ENCODE assay signal across 1 cellular context in genomic region chr16:55467898-55468297, GRCh38.
TF ChIP-seq lines count a peak whose summit lies in the region.

No MANE protein-coding gene starts in this region.

TF ChIP-seq in GM23338, 12 proteins besides CTCF, POLR2A, EP300 and RAD21 (continued from another document):
- TF ChIP-seq, protein P1, sequence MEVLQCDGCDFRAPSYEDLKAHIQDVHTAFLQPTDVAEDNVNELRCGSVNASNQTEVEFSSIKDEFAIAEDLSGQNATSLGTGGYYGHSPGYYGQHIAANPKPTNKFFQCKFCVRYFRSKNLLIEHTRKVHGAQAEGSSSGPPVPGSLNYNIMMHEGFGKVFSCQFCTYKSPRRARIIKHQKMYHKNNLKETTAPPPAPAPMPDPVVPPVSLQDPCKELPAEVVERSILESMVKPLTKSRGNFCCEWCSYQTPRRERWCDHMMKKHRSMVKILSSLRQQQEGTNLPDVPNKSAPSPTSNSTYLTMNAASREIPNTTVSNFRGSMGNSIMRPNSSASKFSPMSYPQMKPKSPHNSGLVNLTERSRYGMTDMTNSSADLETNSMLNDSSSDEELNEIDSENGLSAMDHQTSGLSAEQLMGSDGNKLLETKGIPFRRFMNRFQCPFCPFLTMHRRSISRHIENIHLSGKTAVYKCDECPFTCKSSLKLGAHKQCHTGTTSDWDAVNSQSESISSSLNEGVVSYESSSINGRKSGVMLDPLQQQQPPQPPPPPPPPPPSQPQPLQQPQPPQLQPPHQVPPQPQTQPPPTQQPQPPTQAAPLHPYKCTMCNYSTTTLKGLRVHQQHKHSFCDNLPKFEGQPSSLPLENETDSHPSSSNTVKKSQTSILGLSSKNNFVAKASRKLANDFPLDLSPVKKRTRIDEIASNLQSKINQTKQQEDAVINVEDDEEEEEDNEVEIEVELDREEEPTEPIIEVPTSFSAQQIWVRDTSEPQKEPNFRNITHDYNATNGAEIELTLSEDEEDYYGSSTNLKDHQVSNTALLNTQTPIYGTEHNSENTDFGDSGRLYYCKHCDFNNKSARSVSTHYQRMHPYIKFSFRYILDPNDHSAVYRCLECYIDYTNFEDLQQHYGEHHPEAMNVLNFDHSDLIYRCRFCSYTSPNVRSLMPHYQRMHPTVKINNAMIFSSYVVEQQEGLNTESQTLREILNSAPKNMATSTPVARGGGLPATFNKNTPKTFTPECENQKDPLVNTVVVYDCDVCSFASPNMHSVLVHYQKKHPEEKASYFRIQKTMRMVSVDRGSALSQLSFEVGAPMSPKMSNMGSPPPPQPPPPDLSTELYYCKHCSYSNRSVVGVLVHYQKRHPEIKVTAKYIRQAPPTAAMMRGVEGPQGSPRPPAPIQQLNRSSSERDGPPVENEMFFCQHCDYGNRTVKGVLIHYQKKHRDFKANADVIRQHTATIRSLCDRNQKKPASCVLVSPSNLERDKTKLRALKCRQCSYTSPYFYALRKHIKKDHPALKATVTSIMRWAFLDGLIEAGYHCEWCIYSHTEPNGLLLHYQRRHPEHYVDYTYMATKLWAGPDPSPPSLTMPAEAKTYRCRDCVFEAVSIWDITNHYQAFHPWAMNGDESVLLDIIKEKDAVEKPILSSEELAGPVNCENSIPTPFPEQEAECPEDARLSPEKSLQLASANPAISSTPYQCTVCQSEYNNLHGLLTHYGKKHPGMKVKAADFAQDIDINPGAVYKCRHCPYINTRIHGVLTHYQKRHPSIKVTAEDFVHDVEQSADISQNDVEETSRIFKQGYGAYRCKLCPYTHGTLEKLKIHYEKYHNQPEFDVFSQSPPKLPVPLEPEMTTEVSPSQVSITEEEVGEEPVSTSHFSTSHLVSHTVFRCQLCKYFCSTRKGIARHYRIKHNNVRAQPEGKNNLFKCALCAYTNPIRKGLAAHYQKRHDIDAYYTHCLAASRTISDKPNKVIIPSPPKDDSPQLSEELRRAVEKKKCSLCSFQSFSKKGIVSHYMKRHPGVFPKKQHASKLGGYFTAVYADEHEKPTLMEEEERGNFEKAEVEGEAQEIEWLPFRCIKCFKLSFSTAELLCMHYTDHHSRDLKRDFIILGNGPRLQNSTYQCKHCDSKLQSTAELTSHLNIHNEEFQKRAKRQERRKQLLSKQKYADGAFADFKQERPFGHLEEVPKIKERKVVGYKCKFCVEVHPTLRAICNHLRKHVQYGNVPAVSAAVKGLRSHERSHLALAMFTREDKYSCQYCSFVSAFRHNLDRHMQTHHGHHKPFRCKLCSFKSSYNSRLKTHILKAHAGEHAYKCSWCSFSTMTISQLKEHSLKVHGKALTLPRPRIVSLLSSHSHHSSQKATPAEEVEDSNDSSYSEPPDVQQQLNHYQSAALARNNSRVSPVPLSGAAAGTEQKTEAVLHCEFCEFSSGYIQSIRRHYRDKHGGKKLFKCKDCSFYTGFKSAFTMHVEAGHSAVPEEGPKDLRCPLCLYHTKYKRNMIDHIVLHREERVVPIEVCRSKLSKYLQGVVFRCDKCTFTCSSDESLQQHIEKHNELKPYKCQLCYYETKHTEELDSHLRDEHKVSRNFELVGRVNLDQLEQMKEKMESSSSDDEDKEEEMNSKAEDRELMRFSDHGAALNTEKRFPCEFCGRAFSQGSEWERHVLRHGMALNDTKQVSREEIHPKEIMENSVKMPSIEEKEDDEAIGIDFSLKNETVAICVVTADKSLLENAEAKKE (CRISPR knock-in tag; IDR thresholded peaks at IDR 0.05), result no peak
- TF ChIP-seq, protein P2, sequence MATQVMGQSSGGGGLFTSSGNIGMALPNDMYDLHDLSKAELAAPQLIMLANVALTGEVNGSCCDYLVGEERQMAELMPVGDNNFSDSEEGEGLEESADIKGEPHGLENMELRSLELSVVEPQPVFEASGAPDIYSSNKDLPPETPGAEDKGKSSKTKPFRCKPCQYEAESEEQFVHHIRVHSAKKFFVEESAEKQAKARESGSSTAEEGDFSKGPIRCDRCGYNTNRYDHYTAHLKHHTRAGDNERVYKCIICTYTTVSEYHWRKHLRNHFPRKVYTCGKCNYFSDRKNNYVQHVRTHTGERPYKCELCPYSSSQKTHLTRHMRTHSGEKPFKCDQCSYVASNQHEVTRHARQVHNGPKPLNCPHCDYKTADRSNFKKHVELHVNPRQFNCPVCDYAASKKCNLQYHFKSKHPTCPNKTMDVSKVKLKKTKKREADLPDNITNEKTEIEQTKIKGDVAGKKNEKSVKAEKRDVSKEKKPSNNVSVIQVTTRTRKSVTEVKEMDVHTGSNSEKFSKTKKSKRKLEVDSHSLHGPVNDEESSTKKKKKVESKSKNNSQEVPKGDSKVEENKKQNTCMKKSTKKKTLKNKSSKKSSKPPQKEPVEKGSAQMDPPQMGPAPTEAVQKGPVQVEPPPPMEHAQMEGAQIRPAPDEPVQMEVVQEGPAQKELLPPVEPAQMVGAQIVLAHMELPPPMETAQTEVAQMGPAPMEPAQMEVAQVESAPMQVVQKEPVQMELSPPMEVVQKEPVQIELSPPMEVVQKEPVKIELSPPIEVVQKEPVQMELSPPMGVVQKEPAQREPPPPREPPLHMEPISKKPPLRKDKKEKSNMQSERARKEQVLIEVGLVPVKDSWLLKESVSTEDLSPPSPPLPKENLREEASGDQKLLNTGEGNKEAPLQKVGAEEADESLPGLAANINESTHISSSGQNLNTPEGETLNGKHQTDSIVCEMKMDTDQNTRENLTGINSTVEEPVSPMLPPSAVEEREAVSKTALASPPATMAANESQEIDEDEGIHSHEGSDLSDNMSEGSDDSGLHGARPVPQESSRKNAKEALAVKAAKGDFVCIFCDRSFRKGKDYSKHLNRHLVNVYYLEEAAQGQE (IDR thresholded peaks at IDR 0.05; ENCODE audit: unreplicated experiment), result no peak
- TF ChIP-seq EZH2 (IDR thresholded peaks at IDR 0.05; ENCODE audit: low read depth, unreplicated experiment) (no peak), NANOG (IDR thresholded peaks at IDR 0.05; ENCODE audit: borderline replicate concordance) (no peak), ZNF331 (CRISPR knock-in tag; IDR thresholded peaks at IDR 0.05; ENCODE audit: low read depth) (no peak), ZNF114 (CRISPR knock-in tag; IDR thresholded peaks at IDR 0.05) (no peak), POLR2AphosphoS5 (IDR thresholded peaks at IDR 0.05; ENCODE audit: low read depth) (no peak)
